In genomic region chr11:74877132-74877531, GRCh38 we compare ENCODE assay signal across 9 cellular contexts.
A peak's percentile ranks its signal among the peaks of the same experiment; 100 is the strongest.
DNase-seq lines count a peak whose midpoint lies in the region; ATAC-seq and TF ChIP-seq lines count a peak whose summit lies in the region.
"Had no signal": no experiment of that assay in that cellular context is flagged by ENCODE, and none has a peak within 500 bp of the region (broad histone marks: within the 10 kb centered on the region; RNA-seq: fewer than 3 reads in every experiment).

No MANE protein-coding gene starts in this region.

- H3F3A ChIP-seq in GM23248 (ENCODE audit: insufficient read depth) = no peaks in the 10 kb centered on the region

- in situ Hi-C loops in GM23248 (cut with MboI) = no loop called here

- no peaks in the 10 kb centered on the region for H3K4me1 ChIP-seq in GM23248 (ENCODE audit: insufficient read depth)

- no peaks in the 10 kb centered on the region; the same call in 1 of the 2 replicates for H3K36me3 ChIP-seq in GM23248 (ENCODE audit: low read depth)

- no peak overlapping the region for H3K4me3 Mint-ChIP-seq in WTC11
- H3K4me3 Mint-ChIP-seq: activated CD8-positive, alpha-beta memory T cell treated with anti-CD3 and anti-CD28 coated beads, Interleukin-2, amount 10 ng/mL, durations not matched to agents 7 days and 5 days had no signal

- H3K9me3 ChIP-seq in GM23248 (ENCODE audit: low read depth) = no peaks in the 10 kb centered on the region

- H3K27ac ChIP-seq in GM23248 = no peak overlapping the region

- peaks cover 41% of the 10 kb centered on the region for H3K9me3 Mint-ChIP-seq in WTC11

- whole genome bisulfite sequencing in GM23248 (ENCODE audit: low coverage in 1 of 2, low lambda C conversion rate in 2 of 2, missing lambda C conversion rate in 2 of 2), 2 experiments = 44 to 50% methylated on average over 1 of the region's 1 CpG

- TF ChIP-seq CTCF in AG09319 (IDR thresholded peaks at IDR 0.05; ENCODE audit: low read depth, low read length) = peak; percentile 44
- TF ChIP-seq CTCF in WTC11 (IDR thresholded peaks at IDR 0.05) = peak; percentile 71

- H3K4me3 ChIP-seq in GM23248 = no peak overlapping the region

- H2AFZ ChIP-seq in GM23248 = no peak overlapping the region

- H3K9ac ChIP-seq in GM23248 = no peak overlapping the region

- peaks cover 46% of the 10 kb centered on the region for H3K36me3 Mint-ChIP-seq in WTC11

- DNase-seq in AG09319 (ENCODE audit: extremely low read depth, low read depth) = no peak
- DNase-seq in GM23248 = peak; percentile 11
- DNase-seq in WTC11 (ENCODE audit: low spot score) = no peak
- peak; percentile 35 for DNase-seq in iris pigment epithelial cell (ENCODE audit: low read depth)
- no peak for DNase-seq in NCI-H146 treated with DMSO at 0.1 percent for 48 hours (lab: John Stamatoyannopoulos, UW; ENCODE audit: unreplicated experiment)
- no peak for DNase-seq in retina
- DNase-seq in NCI-H446 (lab: John Stamatoyannopoulos, UW) = no peak
- DNase-seq: activated CD8-positive, alpha-beta memory T cell treated with anti-CD3 and anti-CD28 coated beads, Interleukin-2, amount 10 ng/mL, durations not matched to agents 7 days and 5 days had no signal

- ATAC-seq in WTC11 = no peak
- no peak for ATAC-seq in GM18870 (IDR thresholded peaks at IDR 0.05; ENCODE audit: unreplicated experiment)
- ATAC-seq: activated CD8-positive, alpha-beta memory T cell treated with anti-CD3 and anti-CD28 coated beads, Interleukin-2, amount 10 ng/mL, durations not matched to agents 7 days and 5 days had no signal

- H3K4me1 Mint-ChIP-seq in WTC11 = no peaks in the 10 kb centered on the region
- H3K4me1 Mint-ChIP-seq: activated CD8-positive, alpha-beta memory T cell treated with anti-CD3 and anti-CD28 coated beads, Interleukin-2, amount 10 ng/mL, durations not matched to agents 7 days and 5 days had no signal

- CTCF ChIA-PET in WTC11 (lab: Charles Lee) = no interaction called here

- POLR2A ChIA-PET in WTC11 (lab: Charles Lee) = no interaction called here

- no peaks in the 10 kb centered on the region for H3K27me3 Mint-ChIP-seq in WTC11 (ENCODE audit: low read depth)
- H3K27me3 Mint-ChIP-seq: activated CD8-positive, alpha-beta memory T cell treated with anti-CD3 and anti-CD28 coated beads, Interleukin-2, amount 10 ng/mL, durations not matched to agents 7 days and 5 days had no signal

- no peaks in the 10 kb centered on the region for H4K20me1 ChIP-seq in GM23248 (ENCODE audit: insufficient read depth)

- no peaks in the 10 kb centered on the region for H3K79me2 ChIP-seq in GM23248 (ENCODE audit: insufficient read depth)

- H3K27ac Mint-ChIP-seq in WTC11 = no peak overlapping the region
- H3K27ac Mint-ChIP-seq: activated CD8-positive, alpha-beta memory T cell treated with anti-CD3 and anti-CD28 coated beads, Interleukin-2, amount 10 ng/mL, durations not matched to agents 7 days and 5 days had no signal

- H3K9me2 ChIP-seq in GM23248 (ENCODE audit: insufficient read depth) = no peaks in the 10 kb centered on the region

- H3K27me3 ChIP-seq in GM23248 (replicated peaks; ENCODE audit: insufficient read depth) = no peaks in the 10 kb centered on the region

- no peak overlapping the region for H3K4me2 ChIP-seq in GM23248 (ENCODE audit: unreplicated experiment)

TF ChIP-seq in WTC11, 78 proteins besides CTCF, POLR2A, EP300 and RAD21:
- TF ChIP-seq IRF2 (CRISPR knock-in tag; IDR thresholded peaks at IDR 0.05; ENCODE audit: borderline replicate concordance, low read depth) = no peak
- no peak for TF ChIP-seq NR3C1 (CRISPR knock-in tag; conservative IDR thresholded peaks at IDR 0.05; ENCODE audit: low read depth)
- no peak for TF ChIP-seq PRRX2 (CRISPR knock-in tag; IDR thresholded peaks at IDR 0.05)
- TF ChIP-seq, protein P1, sequence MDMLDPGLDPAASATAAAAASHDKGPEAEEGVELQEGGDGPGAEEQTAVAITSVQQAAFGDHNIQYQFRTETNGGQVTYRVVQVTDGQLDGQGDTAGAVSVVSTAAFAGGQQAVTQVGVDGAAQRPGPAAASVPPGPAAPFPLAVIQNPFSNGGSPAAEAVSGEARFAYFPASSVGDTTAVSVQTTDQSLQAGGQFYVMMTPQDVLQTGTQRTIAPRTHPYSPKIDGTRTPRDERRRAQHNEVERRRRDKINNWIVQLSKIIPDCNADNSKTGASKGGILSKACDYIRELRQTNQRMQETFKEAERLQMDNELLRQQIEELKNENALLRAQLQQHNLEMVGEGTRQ (CRISPR knock-in tag; IDR thresholded peaks at IDR 0.05) = no peak
- TF ChIP-seq TEAD4 (CRISPR knock-in tag; IDR thresholded peaks at IDR 0.05) = no peak
- TF ChIP-seq GTF2I (CRISPR knock-in tag; conservative IDR thresholded peaks at IDR 0.05) = no peak
- no peak for TF ChIP-seq GABPB1 (CRISPR knock-in tag; IDR thresholded peaks at IDR 0.05)

Comparison
In these comparisons a context has a peak if more than half of its experiments do, and no peak if none do; other contexts are left out.
1. DNase-seq: peak in GM23248 (single experiment) and iris pigment epithelial cell (single experiment); none in AG09319 (single experiment), WTC11 (single experiment), NCI-H146 treated with DMSO at 0.1 percent for 48 hours (single experiment), retina (single experiment) and NCI-H446 (0 of 2).